ENCODE assay signal across 8 cellular contexts in genomic region chr14:64465856-64466554, GRCh38. TPM values are rescaled to one million over a fixed set of nuclear protein-coding genes. Genes with fewer than 3 reads are reported as not detected.
DNase-seq lines count a peak whose midpoint lies in the region; ATAC-seq, FAIRE-seq and TF ChIP-seq lines count a peak whose summit lies in the region.

No MANE protein-coding gene starts in this region.

- no peak overlapping the region for H4K5ac ChIP-seq in H9 (ENCODE audit: insufficient read length, low read depth, low read length)
- no peak overlapping the region for H4K5ac ChIP-seq in H1 (ENCODE audit: insufficient read length, low read depth, low read length)

- no peaks in the 10 kb centered on the region for H3K27me3 Mint-ChIP-seq in CD4-positive, alpha-beta T cell
- H3K27me3 Mint-ChIP-seq in H9 (ENCODE audit: low read depth) (peaks cover 1% of the 10 kb centered on the region; the same call in 1 of the 2 replicates), mesothelial cell of epicardium (ENCODE audit: low read depth) (no peaks in the 10 kb centered on the region)

- FAIRE-seq in H1 (lab: Jason Lieb, UNC) = no peak

- H2BK5ac ChIP-seq in H9 (ENCODE audit: insufficient read length, low read length) (no peak overlapping the region), H1 (ENCODE audit: low read depth, low read length) (no peak overlapping the region)

- no peak overlapping the region for H3T11ph ChIP-seq in H9 (ENCODE audit: low read length)

- H3K79me1 ChIP-seq in H9 (ENCODE audit: insufficient read depth, low read depth, low read length, poor library complexity, severe bottlenecking) (no peaks in the 10 kb centered on the region), H1 (ENCODE audit: low read depth, low read length) (no peaks in the 10 kb centered on the region)

- peak overlapping the region; percentile 69 to 89 (median 77) for H3K4me3 ChIP-seq in Peyer's patch
- peak overlapping the region; percentile 51 to 70 (median 63) for H3K4me3 ChIP-seq in H1 (ENCODE audit: extremely low read depth in 1 of 4, insufficient read depth in 2 of 4, low read depth in 3 of 4, low read length in 4 of 4)
- H3K4me3 ChIP-seq in uterus = peak overlapping the region; percentile 73 to 87

- no peaks in the 10 kb centered on the region for H3K27me3 ChIP-seq in CD4-positive, alpha-beta T cell (ENCODE audit: control insufficient read depth, insufficient read depth, low read length)
- no peaks in the 10 kb centered on the region for H3K27me3 ChIP-seq in H9 (ENCODE audit: insufficient read depth, low read length)
- no peaks in the 10 kb centered on the region for H3K27me3 ChIP-seq in Peyer's patch
- no peaks in the 10 kb centered on the region for H3K27me3 ChIP-seq in H1 (replicated peaks in 1 of 4; ENCODE audit: control insufficient read depth in 3 of 4, extremely low read depth in 1 of 4, insufficient read depth in 3 of 4, low read length in 3 of 4)
- no peaks in the 10 kb centered on the region for H3K27me3 ChIP-seq in uterus

- H2BK120ac ChIP-seq in H9 (ENCODE audit: low read depth, low read length, poor library complexity, severe bottlenecking) (no peak overlapping the region), H1 (replicated peaks; ENCODE audit: low read depth, low read length) (no peak overlapping the region)

- H3K23ac ChIP-seq in H9 (ENCODE audit: insufficient read length, low read depth, low read length) = no peak overlapping the region
- no peak overlapping the region for H3K23ac ChIP-seq in H1 (ENCODE audit: insufficient read length)

- CTCF ChIA-PET in CD4-positive, alpha-beta T cell (lab: Charles Lee) = interaction anchor here (0.6 to 1.4 kb wide), 5 partner anchors 10 to 198 kb away, joined by 3 to 4 read pairs (median 3); partner anchors contain the start of gene HSPA2
- CTCF ChIA-PET in H1 (lab: Charles Lee; ENCODE audit: partially characterized antibody) = interaction anchor here (0.6 to 2.0 kb wide), 14 partner anchors 9 to 170 kb away, joined by 3 to 6 read pairs (median 3); no protein-coding TSS in a partner anchor

- H3K36me3 Mint-ChIP-seq in CD4-positive, alpha-beta T cell (ENCODE audit: low read depth) = peaks cover 2% of the 10 kb centered on the region
- H3K36me3 Mint-ChIP-seq in H9 (ENCODE audit: insufficient read depth in 1 of 3, low read depth in 3 of 3) (peaks cover 0 to 7% (median 1%) of the 10 kb centered on the region in 3 experiments; a peak in 4 of 7 replicates), mesothelial cell of epicardium (peaks cover 5% of the 10 kb centered on the region)

- H4K91ac ChIP-seq in H9 (ENCODE audit: insufficient read length, low read depth, low read length) (no peak overlapping the region), H1 (replicated peaks; ENCODE audit: insufficient read length, low read length) (no peak overlapping the region)

- H3K36me3 ChIP-seq in Peyer's patch = no peaks in the 10 kb centered on the region
- peaks cover 0 to 3% (median 0%) of the 10 kb centered on the region in 4 experiments; a peak in 1 of 8 replicates for H3K36me3 ChIP-seq in H1 (ENCODE audit: control insufficient read depth in 2 of 4, insufficient read depth in 4 of 4, low read length in 3 of 4)
- no peaks in the 10 kb centered on the region for H3K36me3 ChIP-seq in uterus

- peak; percentile 24 to 32; a peak in 3 of 4 replicates for TF ChIP-seq RAD21 in H1 (IDR thresholded peaks at IDR 0.05 in 1 of 2, conservative IDR thresholded peaks at IDR 0.05 in 1 of 2; ENCODE audit: low read depth in 2 of 2, low read length in 2 of 2)

- H3K18ac ChIP-seq in H9 (ENCODE audit: insufficient read length, low read depth, low read length) = no peak overlapping the region
- no peak overlapping the region; the same call in 1 of the 2 replicates for H3K18ac ChIP-seq in H1 (ENCODE audit: extremely low read depth, low read length)

- peak overlapping the region; percentile 43 for H3K27ac Mint-ChIP-seq in CD4-positive, alpha-beta T cell
- H3K27ac Mint-ChIP-seq in H9 (no peak overlapping the region; a peak in 1 of 7 replicates), mesothelial cell of epicardium (peak overlapping the region; percentile 35)

- H2BK12ac ChIP-seq in H9 (ENCODE audit: insufficient read length, low read depth, low read length) (no peak overlapping the region), H1 (ENCODE audit: low read depth, low read length) (no peak overlapping the region)

- intact Hi-C loops in CD4-positive, alpha-beta T cell (cut with DNase I, micrococcal nuclease) = no loop called here
- intact Hi-C loops in uterus (cut with DNase I; ENCODE audit: low total_unique reads) = no loop called here

- no peak overlapping the region for H2BK20ac ChIP-seq in H9 (ENCODE audit: low read depth, low read length, poor library complexity, severe bottlenecking)
- no peak overlapping the region for H2BK20ac ChIP-seq in H1 (ENCODE audit: low read length)

- POLR2A ChIA-PET in CD4-positive, alpha-beta T cell (lab: Charles Lee) = interaction anchor here (0.6 to 2.9 kb wide), 7 partner anchors 10 to 924 kb away, joined by 3 to 16 read pairs (median 5); partner anchors contain the start of genes MTHFD1 and ZBTB1
- POLR2A ChIA-PET in H1 (lab: Charles Lee; ENCODE audit: partially characterized antibody) = interaction anchor here (0.6 to 6.1 kb wide), 8 partner anchors 8 to 128 kb away, joined by 3 to 52 read pairs (median 5); partner anchors contain the start of genes MTHFD1, ZBTB1 and ZBTB25

- H3K14ac ChIP-seq in H9 (ENCODE audit: insufficient read depth, low read length) (no peak overlapping the region), H1 (ENCODE audit: insufficient read length) (no peak overlapping the region)

- H3K9ac ChIP-seq in H9 (ENCODE audit: extremely low read depth, insufficient read length, low read length) = peak overlapping the region; percentile 16
- H3K9ac ChIP-seq in H1 (replicated peaks in 1 of 4; ENCODE audit: extremely low read depth in 1 of 4, low read depth in 3 of 4, low read length in 3 of 4) = peak overlapping the region in 2 of 4 experiments; percentile 39 to 40; a peak in 2 of 7 replicates

- H3K79me2 ChIP-seq in H9 (ENCODE audit: insufficient read depth, low read length) (no peaks in the 10 kb centered on the region), H1 (ENCODE audit: control insufficient read depth in 1 of 2, insufficient read depth in 2 of 2, low read length in 2 of 2) (no peaks in the 10 kb centered on the region)

- H4K8ac ChIP-seq in H9 (replicated peaks; ENCODE audit: insufficient read length, low read depth, low read length) (no peak overlapping the region), H1 (ENCODE audit: extremely low read depth, insufficient read depth, low read length) (no peak overlapping the region)

- no peak for TF ChIP-seq CTCF in CD4-positive, alpha-beta T cell (IDR thresholded peaks at IDR 0.05)
- TF ChIP-seq CTCF in H9 (conservative IDR thresholded peaks at IDR 0.05) (peak; percentile 51), Peyer's patch (IDR thresholded peaks at IDR 0.05) (no peak), H1 (IDR thresholded peaks at IDR 0.05; ENCODE audit: control extremely low read depth in 1 of 3, insufficient read depth in 1 of 3, low read depth in 1 of 3, low read length in 3 of 3) (peak; percentile 1 to 38 (median 35); a peak in 3 of 4 replicates), mesothelial cell of epicardium (IDR thresholded peaks at IDR 0.05; ENCODE audit: unreplicated experiment) (no peak), uterus (IDR thresholded peaks at IDR 0.05) (peak; percentile 12 to 44 (median 38))

- H2AFZ ChIP-seq in H9 (ENCODE audit: low read length) (no peak overlapping the region), H1 (ENCODE audit: low read length) (peak overlapping the region; percentile 10; the same call in 1 of the 2 replicates)

- peaks cover 50% of the 10 kb centered on the region for H3K4me1 Mint-ChIP-seq in CD4-positive, alpha-beta T cell (ENCODE audit: low read depth)
- peaks cover 14% of the 10 kb centered on the region in 2 experiments for H3K4me1 Mint-ChIP-seq in H9
- peaks cover 18% of the 10 kb centered on the region for H3K4me1 Mint-ChIP-seq in mesothelial cell of epicardium

- H2BK15ac ChIP-seq in H9 (ENCODE audit: low read depth, low read length) = no peak overlapping the region
- H2BK15ac ChIP-seq in H1 (ENCODE audit: low read length) = no peak overlapping the region

- H3K4me1 ChIP-seq in H9 (ENCODE audit: insufficient read depth, low read length) = no peaks in the 10 kb centered on the region
- H3K4me1 ChIP-seq in Peyer's patch = peaks cover 0 to 5% (median 4%) of the 10 kb centered on the region in 4 donors
- peaks cover 0 to 6% (median 4%) of the 10 kb centered on the region in 4 experiments; a peak in 4 of 7 replicates for H3K4me1 ChIP-seq in H1 (replicated peaks in 1 of 4; ENCODE audit: control insufficient read depth in 3 of 4, insufficient read depth in 4 of 4, low read length in 3 of 4)
- H3K4me1 ChIP-seq in uterus = no peaks in the 10 kb centered on the region

- ATAC-seq in CD4-positive, alpha-beta T cell (ENCODE audit: poor library complexity) = no peak
- no peak for ATAC-seq in HG03097 (IDR thresholded peaks at IDR 0.05; ENCODE audit: low FRiP score, unreplicated experiment)

- H3K56ac ChIP-seq in H9 (ENCODE audit: insufficient read length, low read depth, low read length) = no peak overlapping the region
- no peak overlapping the region for H3K56ac ChIP-seq in H1 (replicated peaks; ENCODE audit: insufficient read length, low read depth, low read length)

- H3K4me3 Mint-ChIP-seq in CD4-positive, alpha-beta T cell = peak overlapping the region; percentile 92
- H3K4me3 Mint-ChIP-seq in H9 (peak overlapping the region; percentile 78 to 79), mesothelial cell of epicardium (peak overlapping the region; percentile 77)

- WGBS in H9 (ENCODE audit: extremely low coverage, insufficient read length, low lambda C conversion rate) = no CpG with 5 or more reads among the region's 14 CpGs
- 19% methylated on average over 14 of the region's 14 CpGs; no CpG with 5 or more reads in 1 of the 2 experiments for WGBS in H1 (ENCODE audit: extremely low coverage in 1 of 2, insufficient coverage in 1 of 2, insufficient read length in 1 of 2, insufficient replicate concordance in 2 of 2, low coverage in 1 of 2, low lambda C conversion rate in 2 of 2, missing lambda C conversion rate in 1 of 2), 2 experiments

- no peak for DNase-seq in CD4-positive, alpha-beta T cell
- peak; percentile 60 for DNase-seq in H9
- no peak for DNase-seq in Peyer's patch
- DNase-seq in H1 (ENCODE audit: low read depth in 1 of 2, low spot score in 2 of 2) = no peak
- peak in 1 of 2 experiments; percentile 52 for DNase-seq in mesothelial cell of epicardium (ENCODE audit: low spot score in 2 of 2, unreplicated experiment in 2 of 2)
- peak; percentile 48 to 65 for DNase-seq in uterus
- DNase-seq in NOMO-1 (lab: John Stamatoyannopoulos, UW; ENCODE audit: unreplicated experiment in 2 of 2) = no peak

- no peak overlapping the region for H3K27ac ChIP-seq in CD4-positive, alpha-beta T cell (ENCODE audit: low read depth, low read length)
- H3K27ac ChIP-seq in H9 (ENCODE audit: insufficient read length, low read depth, low read length) (no peak overlapping the region), Peyer's patch (peak overlapping the region; percentile 62 to 83 (median 70)), H1 (ENCODE audit: low read depth, low read length) (no peak overlapping the region), uterus (peak overlapping the region; percentile 79 to 91)

- no peaks in the 10 kb centered on the region for H4K20me1 ChIP-seq in H9 (ENCODE audit: control insufficient read depth, insufficient read depth, insufficient read length)
- peaks cover 2 to 4% of the 10 kb centered on the region in 2 experiments for H4K20me1 ChIP-seq in H1 (replicated peaks in 1 of 2; ENCODE audit: control insufficient read depth in 1 of 2, insufficient read depth in 2 of 2, low read length in 2 of 2)

- no peaks in the 10 kb centered on the region for H3K9me3 ChIP-seq in CD4-positive, alpha-beta T cell (ENCODE audit: control insufficient read depth, low read length)
- no peaks in the 10 kb centered on the region for H3K9me3 ChIP-seq in H9 (ENCODE audit: control insufficient read depth, low read depth, low read length)
- H3K9me3 ChIP-seq in Peyer's patch = no peaks in the 10 kb centered on the region
- H3K9me3 ChIP-seq in H1 (ENCODE audit: insufficient read depth in 2 of 2, low read depth in 1 of 2, low read length in 1 of 2) = no peaks in the 10 kb centered on the region
- H3K9me3 ChIP-seq in uterus = no peaks in the 10 kb centered on the region

- peak overlapping the region; percentile 71 for H3K4me2 ChIP-seq in H9 (ENCODE audit: insufficient read depth, insufficient read length, low read length)
- H3K4me2 ChIP-seq in H1 (ENCODE audit: insufficient read depth in 1 of 2, low read depth in 2 of 2, low read length in 2 of 2) = peak overlapping the region; percentile 85 to 89

- TF ChIP-seq POLR2A in Peyer's patch (IDR thresholded peaks at IDR 0.05) (no peak), H1 (IDR thresholded peaks at IDR 0.05; ENCODE audit: control extremely low read depth in 1 of 2, low read depth in 2 of 2, low read length in 2 of 2) (no peak), uterus (IDR thresholded peaks at IDR 0.05) (no peak)

- H2AK5ac ChIP-seq in H9 (ENCODE audit: insufficient read length, low read length) (no peak overlapping the region), H1 (ENCODE audit: low read depth, low read length) (no peak overlapping the region)

- no peaks in the 10 kb centered on the region for H3K9me3 Mint-ChIP-seq in CD4-positive, alpha-beta T cell
- H3K9me3 Mint-ChIP-seq in H9 (no peaks in the 10 kb centered on the region), mesothelial cell of epicardium (no peaks in the 10 kb centered on the region)

- no peak overlapping the region for H3K4ac ChIP-seq in H9 (ENCODE audit: low read depth, low read length)
- no peak overlapping the region for H3K4ac ChIP-seq in H1 (replicated peaks; ENCODE audit: insufficient read length, low read depth, low read length)

- no peak for TF ChIP-seq EP300 in H1 (IDR thresholded peaks at IDR 0.05; ENCODE audit: borderline replicate concordance in 1 of 2, low read depth in 2 of 2, low read length in 2 of 2)

- peaks cover 14% of the 10 kb centered on the region for H3K23me2 ChIP-seq in H9 (ENCODE audit: insufficient read length, low read depth, low read length, poor library complexity, severe bottlenecking)
- H3K23me2 ChIP-seq in H1 (ENCODE audit: low read depth, low read length) = peaks cover 13% of the 10 kb centered on the region

RNA-seq across cellular contexts. Expression of gene AKAP5, which starts 0.7 kb away (rescaled TPM):
- under 1 TPM; 0.49 to 0.50 TPM for total RNA-seq in CD4-positive, alpha-beta T cell
- total RNA-seq in H9 (2021) (2.3 and 2.5 TPM in 2 replicates), Peyer's patch (1 to 10 TPM in 3 of 4 donors, under 1 TPM in 1; 0.57 to 2.8 (median 2.4) TPM), mesothelial cell of epicardium (2.0 to 2.1 TPM (median 2.1 TPM) in 3 replicates), uterus (1 to 10 TPM in 2 of 4 donors, under 1 TPM in 2; 0.51 to 5.3 (median 2.8) TPM)
- total RNA-seq in H1 (2021; fragmentation: NEBNext Ultra II Directional; extraction: Animal tissue kit (Norgen Biotek cat#: 25700)) = 3.5 and 3.8 TPM in 2 replicates
- polyA plus RNA-seq in H1 (2011; rRNA removed) = 0.36 and 0.50 TPM in 2 replicates
- 0.58 TPM for polyA plus RNA-seq in H1 (2011; cell fraction: cytosol; rRNA removed)
- 0.57 TPM for polyA plus RNA-seq in H1 (2011; cell fraction: nucleus; rRNA removed)
- polyA plus RNA-seq in H1 (2012, experiment 1 of 2) = 0.65 to 1.6 TPM (median 1.0 TPM) in 4 replicates
- polyA plus RNA-seq in H1 (2012, experiment 2 of 2) = 0.18 TPM
- 1.8 TPM for polyA plus RNA-seq in H1 (2013, experiment 1 of 2)
- 1.9 TPM for polyA plus RNA-seq in H1 (2013, experiment 2 of 2)
- polyA minus RNA-seq in H1 (2011; rRNA and poly(A)+ RNA removed) = 1.2 and 2.0 TPM in 2 replicates
- polyA minus RNA-seq in H1 (2011; cell fraction: cytosol; rRNA and poly(A)+ RNA removed) = 1.4 TPM
- 4.1 TPM for polyA minus RNA-seq in H1 (2011; cell fraction: nucleus; rRNA and poly(A)+ RNA removed)

RNA-seq across cellular contexts. Expression of gene ZBTB25, which starts 37.6 kb away (rescaled TPM):
- total RNA-seq in CD4-positive, alpha-beta T cell = 10 to 100 TPM; 56.8 to 58.1 TPM
- total RNA-seq in H9 (2021) (8.2 TPM in 2 replicates), Peyer's patch (10 to 100 TPM in 3 of 4 donors, 1 to 10 TPM in 1; 4.2 to 12.1 (median 11.4) TPM), mesothelial cell of epicardium (19.1 to 20.6 TPM (median 19.1 TPM) in 3 replicates), uterus (10 to 100 TPM in 3 of 4 donors, 1 to 10 TPM in 1; 4.6 to 34.4 (median 11.2) TPM)
- total RNA-seq in H1 (2021; fragmentation: NEBNext Ultra II Directional; extraction: Animal tissue kit (Norgen Biotek cat#: 25700)) = 11.4 and 11.5 TPM in 2 replicates
- polyA plus RNA-seq in H1 (2011; rRNA removed) = 4.9 and 5.4 TPM in 2 replicates
- 4.8 TPM for polyA plus RNA-seq in H1 (2011; cell fraction: cytosol; rRNA removed)
- polyA plus RNA-seq in H1 (2011; cell fraction: nucleus; rRNA removed) = 8.1 TPM
- 4.5 to 6.6 TPM (median 5.3 TPM) in 4 replicates for polyA plus RNA-seq in H1 (2012, experiment 1 of 2)
- 0.80 TPM for polyA plus RNA-seq in H1 (2012, experiment 2 of 2)
- 5.0 TPM for polyA plus RNA-seq in H1 (2013, experiment 1 of 2)
- 4.8 TPM for polyA plus RNA-seq in H1 (2013, experiment 2 of 2)
- 20.0 and 23.2 TPM in 2 replicates for polyA minus RNA-seq in H1 (2011; rRNA and poly(A)+ RNA removed)
- 8.3 TPM for polyA minus RNA-seq in H1 (2011; cell fraction: cytosol; rRNA and poly(A)+ RNA removed)
- polyA minus RNA-seq in H1 (2011; cell fraction: nucleus; rRNA and poly(A)+ RNA removed) = 19.6 TPM

RNA-seq across cellular contexts. Expression of gene ZBTB1, which starts 38.6 kb away (rescaled TPM):
- 100 to 1,000 TPM; 146 to 147 TPM for total RNA-seq in CD4-positive, alpha-beta T cell
- total RNA-seq in H9 (2021) (34.5 and 37.8 TPM in 2 replicates), Peyer's patch (10 to 100 TPM; 32.6 to 75.1 (median 49.1) TPM), mesothelial cell of epicardium (66.3 to 67.4 TPM (median 66.4 TPM) in 3 replicates), uterus (100 to 1,000 TPM in 2 of 4 donors, 10 to 100 TPM in 2; 16.1 to 126 (median 82.4) TPM)
- 27.5 and 27.9 TPM in 2 replicates for total RNA-seq in H1 (2021; fragmentation: NEBNext Ultra II Directional; extraction: Animal tissue kit (Norgen Biotek cat#: 25700))
- 11.6 and 13.6 TPM in 2 replicates for polyA plus RNA-seq in H1 (2011; rRNA removed)
- 14.9 TPM for polyA plus RNA-seq in H1 (2011; cell fraction: cytosol; rRNA removed)
- polyA plus RNA-seq in H1 (2011; cell fraction: nucleus; rRNA removed) = 12.4 TPM
- 13.0 to 22.0 TPM (median 15.7 TPM) in 4 replicates for polyA plus RNA-seq in H1 (2012, experiment 1 of 2)
- 1.1 TPM for polyA plus RNA-seq in H1 (2012, experiment 2 of 2)
- 16.9 TPM for polyA plus RNA-seq in H1 (2013, experiment 1 of 2)
- polyA plus RNA-seq in H1 (2013, experiment 2 of 2) = 16.0 TPM
- 18.2 and 26.2 TPM in 2 replicates for polyA minus RNA-seq in H1 (2011; rRNA and poly(A)+ RNA removed)
- polyA minus RNA-seq in H1 (2011; cell fraction: cytosol; rRNA and poly(A)+ RNA removed) = 18.5 TPM
- polyA minus RNA-seq in H1 (2011; cell fraction: nucleus; rRNA and poly(A)+ RNA removed) = 37.6 TPM

Comparison
In these comparisons a context has a peak if more than half of its experiments do, and no peak if none do; other contexts are left out.
1. DNase-seq: peak in H9 (single experiment) and uterus (2 of 2); none in CD4-positive, alpha-beta T cell (0 of 10), Peyer's patch (0 of 3), H1 (0 of 2) and NOMO-1 (0 of 2).
2. H3K27ac ChIP-seq: peak in Peyer's patch (4 of 4) and uterus (2 of 2); none in CD4-positive, alpha-beta T cell (single experiment), H9 (single experiment) and H1 (single experiment).
3. H3K27ac Mint-ChIP-seq: peak in CD4-positive, alpha-beta T cell (single experiment) and mesothelial cell of epicardium (single experiment); none in H9 (0 of 3).
4. CTCF ChIP-seq: peak in H9 (single experiment), H1 (3 of 3) and uterus (4 of 4); none in CD4-positive, alpha-beta T cell (single experiment), Peyer's patch (0 of 6) and mesothelial cell of epicardium (single experiment).
5. Peak in every context shown above with its lines, with median percentiles within 50 percentile points of each other: H3K4me3 Mint-ChIP-seq and H3K4me3 ChIP-seq.